ENCODE assay signal across 1 cellular context in genomic region chr5:152688561-152689274, GRCh38.
TF ChIP-seq lines count a peak whose summit lies in the region.

No MANE protein-coding gene starts in this region.

TF ChIP-seq in WTC11, 78 proteins besides CTCF, POLR2A, EP300 and RAD21 (continued from another document):
- no peak for TF ChIP-seq AFF4 (CRISPR knock-in tag; IDR thresholded peaks at IDR 0.05; ENCODE audit: borderline replicate concordance)
- TF ChIP-seq JUN (CRISPR knock-in tag; IDR thresholded peaks at IDR 0.05): no peak
